34 cellular contexts compared by ENCODE assay signal in genomic region chr12:42638697-42639096, GRCh38. TPM values are rescaled to one million over a fixed set of nuclear protein-coding genes. Genes with fewer than 3 reads are reported as not detected.
"Had no signal": no experiment of that assay in that cellular context is flagged by ENCODE, and none has a peak within 500 bp of the region (broad histone marks: within the 10 kb centered on the region; RNA-seq: fewer than 3 reads in every experiment).

No MANE protein-coding gene starts in this region.

- H3K9me3 Mint-ChIP-seq: activated B cell treated with CpG ODN at 0.5 μM for 24 hours; activated CD4-positive, alpha-beta memory T cell treated with anti-CD3 and anti-CD28 coated beads for 36 hours; activated naive CD4-positive, alpha-beta T cell treated with anti-CD3 and anti-CD28 coated beads, Interleukin-2, amount 10 ng/mL, durations not matched to agents 7 days and 5 days; activated naive CD8-positive, alpha-beta T cell treated with anti-CD3 and anti-CD28 coated beads, Interleukin-2, amount 50 U/mL, for 24 hours; brain had no signal

- H3K4me2 ChIP-seq: PC-9 had no signal

- H3K27me3 Mint-ChIP-seq: activated CD8-positive, alpha-beta memory T cell treated with anti-CD3 and anti-CD28 coated beads, Interleukin-2, amount 10 ng/mL, durations not matched to agents 7 days and 5 days; activated naive CD4-positive, alpha-beta T cell treated with anti-CD3 and anti-CD28 coated beads, Interleukin-2, amount 10 ng/mL, durations not matched to agents 7 days and 5 days; activated naive CD8-positive, alpha-beta T cell treated with anti-CD3 and anti-CD28 coated beads, Interleukin-2, amount 50 U/mL, for 24 hours had no signal

- H3K4me3 ChIP-seq: cardiac muscle cell, K562, PC-9 had no signal

- DNase-seq: activated B cell treated with CpG ODN at 0.5 μM for 24 hours; activated CD4-positive, alpha-beta memory T cell treated with anti-CD3 and anti-CD28 coated beads for 36 hours; activated CD4-positive, alpha-beta T cell treated with anti-CD3 and anti-CD28 coated beads for 4 hours; activated CD4-positive, alpha-beta T cell treated with anti-CD3 and anti-CD28 coated beads, Interleukin-2, amount 50 U/mL, for 1 hour; activated CD4-positive, CD25-positive, alpha-beta regulatory T cell treated with anti-CD3 and anti-CD28 coated beads, Interleukin-2, amount 50 U/mL, for 72 hours; activated CD8-positive, alpha-beta memory T cell treated with anti-CD3 and anti-CD28 coated beads for 24 hours; activated CD8-positive, alpha-beta memory T cell treated with anti-CD3 and anti-CD28 coated beads, Interleukin-2, amount 10 ng/mL, durations not matched to agents 7 days and 5 days; activated CD8-positive, alpha-beta memory T cell treated with anti-CD3 and anti-CD28 coated beads, Interleukin-2, amount 50 U/mL, for 48 hours; activated effector memory CD4-positive, alpha-beta T cell treated with Interleukin-2 at 50 U/mL for 16 hours; activated naive CD4-positive, alpha-beta T cell treated with anti-CD3 and anti-CD28 coated beads, Interleukin-2, amount 10 ng/mL, durations not matched to agents 7 days and 5 days; activated naive CD8-positive, alpha-beta T cell treated with anti-CD3 and anti-CD28 coated beads, Interleukin-2, amount 50 U/mL, for 24 hours; activated T-cell treated with anti-CD3 and anti-CD28 coated beads, Interleukin-2, amount 50 U/mL, for 48 hours; anterior cingulate cortex; NCI-H1105; NCI-H1417 treated with DMSO at 0.1 percent for 48 hours; NCI-H187 treated with DMSO at 0.1 percent for 48 hours; NCI-H2081; NCI-H2171 treated with DMSO at 0.1 percent for 48 hours; NCI-H226; NCI-H524 treated with DMSO at 0.1 percent for 48 hours; PC-9; SIG-M5; SW 1271; T-helper 1 cell; T-helper 2 cell; T-helper 9 cell had no signal

- H3K36me3 ChIP-seq: cardiac muscle cell had no signal

- H3K27ac ChIP-seq: cardiac muscle cell, PC-9, RWPE1, VCaP had no signal

- H3K27me3 ChIP-seq: cardiac muscle cell had no signal

- H2AFZ ChIP-seq: PC-9 had no signal

- H3K4me1 Mint-ChIP-seq: activated B cell treated with CpG ODN at 0.5 μM for 24 hours; activated CD8-positive, alpha-beta memory T cell treated with anti-CD3 and anti-CD28 coated beads, Interleukin-2, amount 10 ng/mL, durations not matched to agents 7 days and 5 days; activated naive CD4-positive, alpha-beta T cell treated with anti-CD3 and anti-CD28 coated beads, Interleukin-2, amount 10 ng/mL, durations not matched to agents 7 days and 5 days; activated naive CD8-positive, alpha-beta T cell treated with anti-CD3 and anti-CD28 coated beads, Interleukin-2, amount 50 U/mL, for 24 hours had no signal

- H3K36me3 Mint-ChIP-seq: activated CD4-positive, alpha-beta memory T cell treated with anti-CD3 and anti-CD28 coated beads for 36 hours; activated CD8-positive, alpha-beta memory T cell treated with anti-CD3 and anti-CD28 coated beads, Interleukin-2, amount 10 ng/mL, durations not matched to agents 7 days and 5 days; activated naive CD4-positive, alpha-beta T cell treated with anti-CD3 and anti-CD28 coated beads, Interleukin-2, amount 10 ng/mL, durations not matched to agents 7 days and 5 days; activated naive CD8-positive, alpha-beta T cell; brain had no signal

- H3K4me3 Mint-ChIP-seq: activated B cell treated with CpG ODN at 0.5 μM for 24 hours; activated CD4-positive, alpha-beta memory T cell treated with anti-CD3 and anti-CD28 coated beads for 36 hours; activated CD8-positive, alpha-beta memory T cell treated with anti-CD3 and anti-CD28 coated beads, Interleukin-2, amount 10 ng/mL, durations not matched to agents 7 days and 5 days; activated naive CD4-positive, alpha-beta T cell treated with anti-CD3 and anti-CD28 coated beads, Interleukin-2, amount 10 ng/mL, durations not matched to agents 7 days and 5 days; activated naive CD8-positive, alpha-beta T cell; activated naive CD8-positive, alpha-beta T cell treated with anti-CD3 and anti-CD28 coated beads, Interleukin-2, amount 50 U/mL, for 24 hours; brain had no signal

- H3K27ac Mint-ChIP-seq: activated B cell treated with CpG ODN at 0.5 μM for 24 hours; activated CD4-positive, alpha-beta memory T cell treated with anti-CD3 and anti-CD28 coated beads for 36 hours; activated CD8-positive, alpha-beta memory T cell treated with anti-CD3 and anti-CD28 coated beads, Interleukin-2, amount 10 ng/mL, durations not matched to agents 7 days and 5 days; activated naive CD4-positive, alpha-beta T cell treated with anti-CD3 and anti-CD28 coated beads, Interleukin-2, amount 10 ng/mL, durations not matched to agents 7 days and 5 days; activated naive CD8-positive, alpha-beta T cell; activated naive CD8-positive, alpha-beta T cell treated with anti-CD3 and anti-CD28 coated beads, Interleukin-2, amount 50 U/mL, for 24 hours; brain had no signal

- FAIRE-seq: K562, RCC 7860 had no signal

- ATAC-seq: activated CD8-positive, alpha-beta memory T cell treated with anti-CD3 and anti-CD28 coated beads, Interleukin-2, amount 10 ng/mL, durations not matched to agents 7 days and 5 days; activated naive CD8-positive, alpha-beta T cell treated with anti-CD3 and anti-CD28 coated beads, Interleukin-2, amount 50 U/mL, for 24 hours; K562; Right ventricle myocardium inferior had no signal

RNA-seq across cellular contexts. Expression of gene PRICKLE1, which starts 49.2 kb away (rescaled TPM):
- total RNA-seq: activated CD4-positive, alpha-beta memory T cell treated with anti-CD3 and anti-CD28 coated beads for 36 hours had no signal
